ENCODE assay signal across 8 cellular contexts in the genomic region with DNA sequence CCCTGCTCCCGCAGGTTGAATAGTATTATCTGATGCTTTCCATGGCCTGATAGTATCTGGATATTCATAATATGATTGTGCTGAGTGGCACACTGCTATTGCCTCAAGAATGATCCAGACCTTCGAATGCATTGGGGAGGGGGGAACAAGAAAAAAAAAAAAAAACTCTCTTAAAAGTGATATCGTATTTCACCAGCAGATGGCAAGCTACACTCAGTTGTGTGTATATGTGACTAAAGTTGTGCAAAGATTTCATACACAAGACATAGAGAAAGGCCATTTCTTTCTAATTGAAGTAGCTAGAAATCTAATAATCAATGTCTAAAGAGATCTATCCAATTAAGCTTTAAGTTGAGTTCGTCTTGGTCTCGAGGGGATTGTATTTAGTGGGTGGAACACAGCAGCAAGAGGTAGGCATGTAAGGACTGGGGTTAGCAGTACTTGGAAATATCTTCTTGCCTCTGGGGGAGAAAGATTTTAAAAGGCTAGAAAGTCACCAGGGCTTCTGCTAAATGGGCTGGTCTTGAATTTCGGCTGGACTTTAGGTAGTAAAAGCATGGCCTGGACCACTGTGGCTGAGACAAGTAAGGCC. TPM values are rescaled to one million over a fixed set of nuclear protein-coding genes. Genes with fewer than 3 reads are reported as not detected.
DNase-seq lines count a peak whose midpoint lies in the region; ATAC-seq and TF ChIP-seq lines count a peak whose summit lies in the region.

No MANE protein-coding gene starts in this region.

- no peaks in the 10 kb centered on the region for H3K27me3 Mint-ChIP-seq in Caco-2 (ENCODE audit: insufficient read depth, unreplicated experiment)

- CTCF ChIA-PET in Caco-2 (lab: Charles Lee): interaction anchor here (0.6 to 1.9 kb wide), 4 partner anchors 16 to 1420 kb away, joined by 4 to 11 read pairs (median 4); a partner anchor contains a TSS

- TF ChIP-seq CTCF in Caco-2 (IDR thresholded peaks at IDR 0.05; ENCODE audit: insufficient read depth in 1 of 2, low read depth in 1 of 2, low read length in 1 of 2, severe bottlenecking in 1 of 2, unreplicated experiment in 1 of 2) (peak; percentile 59 to 65), fibroblast of the aortic adventitia (IDR thresholded peaks at IDR 0.05; ENCODE audit: insufficient read depth, low read length) (peak; percentile 55)

- peak in 1 of 2 experiments; percentile 27 for DNase-seq in Caco-2
- peak; percentile 52 for DNase-seq in RPMI7951 (ENCODE audit: low read depth)
- DNase-seq in fibroblast of the aortic adventitia (ENCODE audit: low read depth): peak; percentile 83
- peak; percentile 38 for DNase-seq in retina
- DNase-seq in NCI-H128 (lab: John Stamatoyannopoulos, UW; ENCODE audit: unreplicated experiment): no peak
- DNase-seq in HuH-7.5 (ENCODE audit: low spot score): no peak

- peaks cover 16% of the 10 kb centered on the region for H3K4me1 ChIP-seq in Caco-2

- intact Hi-C loops in Caco-2 (cut with micrococcal nuclease; ENCODE audit: unreplicated experiment): loop anchor here (1.0 to 5.0 kb wide), 4 partner anchors 121 to 417 kb away; no protein-coding TSS in a partner anchor

- no peaks in the 10 kb centered on the region for H3K27me3 ChIP-seq in Caco-2 (replicated peaks; ENCODE audit: control insufficient read depth, insufficient read depth, low read length)

- H3K36me3 Mint-ChIP-seq in Caco-2 (ENCODE audit: insufficient read depth, unreplicated experiment): no peaks in the 10 kb centered on the region

- no TSS peak for BruUV-seq in Caco-2 (replicated peaks; lab: Mats Ljungman, UMichigan)

- H3K27ac Mint-ChIP-seq in Caco-2 (ENCODE audit: unreplicated experiment): no peak overlapping the region

- no peaks in the 10 kb centered on the region for H3K36me3 ChIP-seq in Caco-2 (ENCODE audit: control insufficient read depth, insufficient read depth, low read length)

- H3K9me3 Mint-ChIP-seq in Caco-2 (ENCODE audit: unreplicated experiment): no peaks in the 10 kb centered on the region

- ATAC-seq in HG03342 (IDR thresholded peaks at IDR 0.05; ENCODE audit: unreplicated experiment) (peak; percentile 58), GM21576 (IDR thresholded peaks at IDR 0.05; ENCODE audit: unreplicated experiment) (no peak)

- H3K9me3 ChIP-seq in Caco-2: no peaks in the 10 kb centered on the region

- peaks cover 6% of the 10 kb centered on the region for H3K4me1 Mint-ChIP-seq in Caco-2 (ENCODE audit: low read depth, unreplicated experiment)

- no peak overlapping the region for H3K4me3 ChIP-seq in Caco-2 (ENCODE audit: low read depth, low read length)
- H3K4me3 ChIP-seq in fibroblast of the aortic adventitia (ENCODE audit: low read depth, low read length): no peak overlapping the region

- no peak overlapping the region for H3K4me3 Mint-ChIP-seq in Caco-2 (ENCODE audit: unreplicated experiment)

- POLR2A ChIA-PET in Caco-2 (lab: Charles Lee): interaction anchor here (0.6 kb wide), 1 partner anchor 287 kb away, joined by 3 read pairs; no protein-coding TSS in a partner anchor

RNA-seq across cellular contexts. Expression of a gene that starts 15.3 kb away (rescaled TPM):
- total RNA-seq in Caco-2 (2022) (not detected in 2 replicates), fibroblast of the aortic adventitia (ENCODE audit: low replicate concordance) (40.9 and 171 TPM in 2 replicates)
- total RNA-seq in RPMI7951 (2014; rRNA removed; shearing (Covaris generic)): 0.10 and 0.12 TPM in 2 replicates

RNA-seq across cellular contexts. Expression of a gene that starts 19.1 kb away (rescaled TPM):
- total RNA-seq in Caco-2 (2022) (0.25 and 0.39 TPM in 2 replicates), fibroblast of the aortic adventitia (ENCODE audit: low replicate concordance) (27.8 and 47.9 TPM in 2 replicates)
- total RNA-seq in RPMI7951 (2014; rRNA removed; shearing (Covaris generic)): 31.6 and 35.1 TPM in 2 replicates

RNA-seq across cellular contexts. Expression of a gene that starts 52.9 kb away (rescaled TPM):
- total RNA-seq in Caco-2 (2022) (not detected in 2 replicates), fibroblast of the aortic adventitia (ENCODE audit: low replicate concordance) (not detected in 2 replicates)
- total RNA-seq in RPMI7951 (2014; rRNA removed; shearing (Covaris generic)): not detected in 2 replicates

Comparison
In these comparisons a context has a peak if more than half of its experiments do, and no peak if none do; other contexts are left out.
1. DNase-seq: peak in RPMI7951 (single experiment), fibroblast of the aortic adventitia (single experiment) and retina (single experiment); none in NCI-H128 (single experiment) and HuH-7.5 (single experiment).
2. RNA of a gene that starts 15.3 kb away (total RNA-seq): 40.9 to 171 TPM in fibroblast of the aortic adventitia; 0.10 to 0.12 TPM in RPMI7951 and not detected in Caco-2; every median in the first group is over 10 times any median in the second.
3. RNA of a gene that starts 19.1 kb away (total RNA-seq): 27.8 to 47.9 TPM in fibroblast of the aortic adventitia and 31.6 to 35.1 TPM in RPMI7951; 0.25 to 0.39 TPM in Caco-2; every median in the first group is over 10 times any median in the second.